Comparison of ENCODE assay signal across 23 cellular contexts in genomic region chr13:100334209-100334608, GRCh38.
DNase-seq lines count a peak whose midpoint lies in the region; ATAC-seq, FAIRE-seq and TF ChIP-seq lines count a peak whose summit lies in the region.
"Had no signal": no experiment of that assay in that cellular context is flagged by ENCODE, and none has a peak within 500 bp of the region (broad histone marks: within the 10 kb centered on the region; RNA-seq: fewer than 3 reads in every experiment).

No MANE protein-coding gene starts in this region.

- no peak for FAIRE-seq in GM12892 (lab: Jason Lieb, UNC)
- FAIRE-seq: GM18507, TTC549 had no signal

- ATAC-seq in GM19438 (IDR thresholded peaks at IDR 0.05; ENCODE audit: low read depth, unreplicated experiment) (peak; percentile 99), HG02759 (IDR thresholded peaks at IDR 0.05; ENCODE audit: unreplicated experiment) (peak; percentile 50)
- ATAC-seq: esophagus mucosa, left ventricle myocardium superior, upper lobe of right lung had no signal

- no peak for TF ChIP-seq POLR2A in GM12892 (IDR thresholded peaks at IDR 0.05; ENCODE audit: low read depth, low read length)

- DNase-seq in LHCN-M2 (ENCODE audit: low read depth) (peak; percentile 43), left kidney (ENCODE audit: low read depth, low spot score) (peak; percentile 50), A172 (ENCODE audit: low spot score) (no peak), GM12892 (ENCODE audit: insufficient read length) (no peak), NCI-H526 treated with DMSO at 0.1 percent for 48 hours (lab: John Stamatoyannopoulos, UW) (no peak), HPDE6-E6E7 (ENCODE audit: extremely low spot score) (no peak)
- DNase-seq: activated CD4-positive, alpha-beta T cell treated with anti-CD3 and anti-CD28 coated beads for 4 hours; activated CD8-positive, alpha-beta memory T cell treated with anti-CD3 and anti-CD28 coated beads, Interleukin-2, amount 50 U/mL, for 4 hours; activated gamma-delta T cell; amniotic stem cell; caudate nucleus; KG1; left ventricle myocardium superior; NCI-H1930; NCI-H446; stimulated activated CD4-positive, alpha-beta T cell treated with anti-CD3 and anti-CD28 coated beads, Interleukin-4, amount 100 ng/mL, for 4 hours; SW 1271; upper lobe of right lung had no signal

Comparison
In these comparisons a context has a peak if more than half of its experiments do, and no peak if none do; other contexts are left out.
1. DNase-seq: peak in LHCN-M2 (single experiment) and left kidney (single experiment); none in A172 (single experiment), GM12892 (single experiment), NCI-H526 treated with DMSO at 0.1 percent for 48 hours (single experiment) and HPDE6-E6E7 (single experiment).